Comparison of ENCODE assay signal across 2 cellular contexts in genomic region chr14:68727315-68728078, GRCh38.
A peak's percentile ranks its signal among the peaks of the same experiment; 100 is the strongest.
TF ChIP-seq lines count a peak whose summit lies in the region.

No MANE protein-coding gene starts in this region.

TF ChIP-seq in IMR-90, 13 proteins besides CTCF, POLR2A, EP300 and RAD21:
- TF ChIP-seq MAZ (IDR thresholded peaks at IDR 0.05; ENCODE audit: borderline replicate concordance, low read depth, low read length) (no peak), SMC3 (IDR thresholded peaks at IDR 0.05; ENCODE audit: low read depth, low read length) (no peak), USF2 (IDR thresholded peaks at IDR 0.05; ENCODE audit: low read depth, low read length) (no peak), MXI1 (IDR thresholded peaks at IDR 0.05; ENCODE audit: borderline replicate concordance, low read depth, low read length) (no peak), NFE2L2 (IDR thresholded peaks at IDR 0.05; ENCODE audit: low read depth, low read length) (no peak), RCOR1 (IDR thresholded peaks at IDR 0.05; ENCODE audit: insufficient replicate concordance, low read length) (no peak), CEBPB (IDR thresholded peaks at IDR 0.05; ENCODE audit: low read depth, low read length) (no peak), CHD1 (IDR thresholded peaks at IDR 0.05; ENCODE audit: low read depth, low read length) (no peak), MAFK (IDR thresholded peaks at IDR 0.05; ENCODE audit: low read depth, low read length) (no peak), FOS (IDR thresholded peaks at IDR 0.05; ENCODE audit: low read depth, low read length) (no peak), BHLHE40 (IDR thresholded peaks at IDR 0.05; ENCODE audit: low read depth, low read length) (no peak), RFX5 (IDR thresholded peaks at IDR 0.05; ENCODE audit: low read depth, low read length) (no peak)
- TF ChIP-seq, protein P1, sequence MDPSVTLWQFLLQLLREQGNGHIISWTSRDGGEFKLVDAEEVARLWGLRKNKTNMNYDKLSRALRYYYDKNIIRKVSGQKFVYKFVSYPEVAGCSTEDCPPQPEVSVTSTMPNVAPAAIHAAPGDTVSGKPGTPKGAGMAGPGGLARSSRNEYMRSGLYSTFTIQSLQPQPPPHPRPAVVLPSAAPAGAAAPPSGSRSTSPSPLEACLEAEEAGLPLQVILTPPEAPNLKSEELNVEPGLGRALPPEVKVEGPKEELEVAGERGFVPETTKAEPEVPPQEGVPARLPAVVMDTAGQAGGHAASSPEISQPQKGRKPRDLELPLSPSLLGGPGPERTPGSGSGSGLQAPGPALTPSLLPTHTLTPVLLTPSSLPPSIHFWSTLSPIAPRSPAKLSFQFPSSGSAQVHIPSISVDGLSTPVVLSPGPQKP (IDR thresholded peaks at IDR 0.05; ENCODE audit: borderline replicate concordance, low read depth, low read length): no peak

TF ChIP-seq in H1, 55 proteins besides CTCF, POLR2A, EP300 and RAD21:
- peak; percentile 72 for TF ChIP-seq KDM1A (IDR thresholded peaks at IDR 0.05; ENCODE audit: borderline replicate concordance, low read length)
- no peak for TF ChIP-seq SAP30 (IDR thresholded peaks at IDR 0.05; ENCODE audit: insufficient read depth, insufficient replicate concordance, low read length)
